In genomic region chr3:158909870-158910269, GRCh38 we compare ENCODE assay signal across 25 cellular contexts.
A peak's percentile ranks its signal among the peaks of the same experiment; 100 is the strongest.
DNase-seq lines count a peak whose midpoint lies in the region; ATAC-seq and TF ChIP-seq lines count a peak whose summit lies in the region.
"Had no signal": no experiment of that assay in that cellular context is flagged by ENCODE, and none has a peak within 500 bp of the region (broad histone marks: within the 10 kb centered on the region; RNA-seq: fewer than 3 reads in every experiment).

No MANE protein-coding gene starts in this region.

- no peak overlapping the region for H3K4me3 ChIP-seq in fibroblast of villous mesenchyme (ENCODE audit: low read depth, low read length)
- H3K4me3 ChIP-seq: coronary artery, heart left ventricle, pancreas, right atrium auricular region, upper lobe of left lung had no signal

- H3K36me3 Mint-ChIP-seq in stimulated activated memory B cell treated with anti-CD40 and anti-IgM and Interleukin-4, amounts not matched to agents 10 μg/mL and 1 μg/mL and 100 μg/mL, for 72 hours = no peaks in the 10 kb centered on the region
- H3K36me3 Mint-ChIP-seq: activated naive CD8-positive, alpha-beta T cell treated with anti-CD3 and anti-CD28 coated beads for 36 hours; mesothelial cell of epicardium; natural killer cell treated with Interleukin-12 subunit alpha and Interleukin-12 subunit beta and Interleukin-15 and Interleukin-18, amount 100 ng/mL, for 72 hours had no signal

- peaks cover 13% of the 10 kb centered on the region for H3K27me3 Mint-ChIP-seq in stimulated activated memory B cell treated with anti-CD40 and anti-IgM and Interleukin-4, amounts not matched to agents 10 μg/mL and 1 μg/mL and 100 μg/mL, for 72 hours

- H3K4me1 Mint-ChIP-seq in stimulated activated memory B cell treated with anti-CD40 and anti-IgM and Interleukin-4, amounts not matched to agents 10 μg/mL and 1 μg/mL and 100 μg/mL, for 72 hours = no peaks in the 10 kb centered on the region
- H3K4me1 Mint-ChIP-seq: activated naive CD8-positive, alpha-beta T cell treated with anti-CD3 and anti-CD28 coated beads for 36 hours; endodermal cell; mesothelial cell of epicardium had no signal

- no peaks in the 10 kb centered on the region for H3K9me3 Mint-ChIP-seq in stimulated activated memory B cell treated with anti-CD40 and anti-IgM and Interleukin-4, amounts not matched to agents 10 μg/mL and 1 μg/mL and 100 μg/mL, for 72 hours
- H3K9me3 Mint-ChIP-seq: activated naive CD8-positive, alpha-beta T cell treated with anti-CD3 and anti-CD28 coated beads for 36 hours; activated T-helper 2 cell treated with anti-CD3 and anti-CD28 coated beads, Interferon-gamma antibody, Interleukin-2, Interleukin-4, amounts not matched to agents 10 μg/mL and 5 μg/mL and 100 μg/mL, durations not matched to agents 14 hours and 24 hours and 36 hours; endodermal cell; mesothelial cell of epicardium had no signal

- no peak for ATAC-seq in GM21381 (IDR thresholded peaks at IDR 0.05; ENCODE audit: unreplicated experiment)
- no peak for ATAC-seq in stimulated activated memory B cell treated with anti-CD40 and anti-IgM and Interleukin-4, amounts not matched to agents 10 μg/mL and 1 μg/mL and 100 μg/mL, for 72 hours
- ATAC-seq in GM19452 (IDR thresholded peaks at IDR 0.05; ENCODE audit: unreplicated experiment) = no peak
- ATAC-seq in Right ventricle myocardium inferior = no peak
- ATAC-seq: left lobe of liver; natural killer cell treated with Interleukin-12 subunit alpha and Interleukin-12 subunit beta and Interleukin-15 and Interleukin-18, amount 100 ng/mL, for 72 hours had no signal

- no peak overlapping the region for H3K27ac Mint-ChIP-seq in stimulated activated memory B cell treated with anti-CD40 and anti-IgM and Interleukin-4, amounts not matched to agents 10 μg/mL and 1 μg/mL and 100 μg/mL, for 72 hours
- H3K27ac Mint-ChIP-seq: activated naive CD8-positive, alpha-beta T cell treated with anti-CD3 and anti-CD28 coated beads for 36 hours; activated T-helper 2 cell treated with anti-CD3 and anti-CD28 coated beads, Interferon-gamma antibody, Interleukin-2, Interleukin-4, amounts not matched to agents 10 μg/mL and 5 μg/mL and 100 μg/mL, durations not matched to agents 14 hours and 24 hours and 36 hours; endodermal cell; mesothelial cell of epicardium; natural killer cell treated with Interleukin-12 subunit alpha and Interleukin-12 subunit beta and Interleukin-15 and Interleukin-18, amount 100 ng/mL, for 72 hours had no signal

- DNase-seq in A172 (ENCODE audit: low spot score) (peak; percentile 6), GM03348 (ENCODE audit: low spot score) (peak; percentile 41), T1000 (lab: John Stamatoyannopoulos, UW) (peak; percentile 4), fibroblast of villous mesenchyme (ENCODE audit: low read depth) (peak; percentile 60), Right ventricle myocardium inferior (ENCODE audit: missing footprints) (no peak)
- DNase-seq: activated CD4-positive, alpha-beta T cell treated with anti-CD3 and anti-CD28 coated beads, Interleukin-2, amount 50 U/mL, for 1 hour; activated naive CD8-positive, alpha-beta T cell treated with anti-CD3 and anti-CD28 coated beads for 36 hours; endodermal cell; heart left ventricle; IMR-90; NCI-H1436 treated with DMSO at 0.1 percent for 48 hours; NCI-H2171; NCI-H526 treated with DMSO at 0.1 percent for 48 hours; pancreas; T-helper 2 cell; upper lobe of left lung had no signal

- no peak overlapping the region for H3K4me3 Mint-ChIP-seq in stimulated activated memory B cell treated with anti-CD40 and anti-IgM and Interleukin-4, amounts not matched to agents 10 μg/mL and 1 μg/mL and 100 μg/mL, for 72 hours
- H3K4me3 Mint-ChIP-seq: activated naive CD8-positive, alpha-beta T cell treated with anti-CD3 and anti-CD28 coated beads for 36 hours; endodermal cell; mesothelial cell of epicardium; natural killer cell treated with Interleukin-12 subunit alpha and Interleukin-12 subunit beta and Interleukin-15 and Interleukin-18, amount 100 ng/mL, for 72 hours had no signal

- intact Hi-C loops in Right ventricle myocardium inferior (cut with DNase I) = no loop called here

- TF ChIP-seq CTCF in fibroblast of villous mesenchyme (IDR thresholded peaks at IDR 0.05; ENCODE audit: insufficient read depth, low read depth, low read length) = no peak
